Comparison of ENCODE assay signal across 2 cellular contexts in genomic region chr3:142693294-142693853, GRCh38.
TF ChIP-seq lines count a peak whose summit lies in the region.

No MANE protein-coding gene starts in this region.

TF ChIP-seq in HEK293, 187 proteins besides CTCF, POLR2A, EP300 and RAD21:
- TF ChIP-seq FEZF1 (tag by site-specific recombination; IDR thresholded peaks at IDR 0.05) = peak; percentile 52
- no peak for TF ChIP-seq PRDM1 (tag by site-specific recombination; IDR thresholded peaks at IDR 0.05)

TF ChIP-seq in K562, 482 proteins besides CTCF, POLR2A, EP300 and RAD21:
- TF ChIP-seq TAF15 (IDR thresholded peaks at IDR 0.05; ENCODE audit: low read depth, low read length) (no peak), TSHZ1 (CRISPR knock-in tag; IDR thresholded peaks at IDR 0.05) (no peak), JUNB (CRISPR knock-in tag; conservative IDR thresholded peaks at IDR 0.05) (no peak), MEIS2 (IDR thresholded peaks at IDR 0.05; ENCODE audit: partially characterized antibody) (peak; percentile 53), PBX2 (CRISPR knock-in tag; IDR thresholded peaks at IDR 0.05; ENCODE audit: low read depth) (no peak), PBX2 (tag; conservative IDR thresholded peaks at IDR 0.05; ENCODE audit: low read depth) (peak; percentile 80), HMBOX1 (IDR thresholded peaks at IDR 0.05) (0 out of 2 replicates have a peak, but pooled peaks have one; percentile 11), ILK (tag; IDR thresholded peaks at IDR 0.05; ENCODE audit: borderline replicate concordance, low read depth) (no peak)
